1 cellular context compared by ENCODE assay signal in genomic region chr2:86105969-86106945, GRCh38.
TF ChIP-seq lines count a peak whose summit lies in the region.

TSS of gene PTCD3 (plus strand) at chr2:86106235. CDS start at chr2:86106248, 13 bp downstream.

TF ChIP-seq in K562, 482 proteins besides CTCF, POLR2A, EP300 and RAD21 (continued from another document and continues in another):
- TF ChIP-seq NBN (IDR thresholded peaks at IDR 0.05; ENCODE audit: low read depth) (0 out of 2 replicates have a peak, but pooled peaks have one; percentile 46), MGA (IDR thresholded peaks at IDR 0.05) (no peak; the same call in 1 of the 2 replicates), MCM2 (IDR thresholded peaks at IDR 0.05; ENCODE audit: low read depth) (no peak), TAF7 (tag; IDR thresholded peaks at IDR 0.05) (peak; percentile 97), KLF6 (CRISPR knock-in tag; IDR thresholded peaks at IDR 0.05; ENCODE audit: borderline replicate concordance) (no peak), TFE3 (CRISPR knock-in tag; IDR thresholded peaks at IDR 0.05) (no peak), ZNF518B (CRISPR knock-in tag; IDR thresholded peaks at IDR 0.05) (no peak), ZNF512 (tag; IDR thresholded peaks at IDR 0.05) (no peak), ZNF75A (CRISPR knock-in tag; IDR thresholded peaks at IDR 0.05) (no peak), SLC30A9 (CRISPR knock-in tag; IDR thresholded peaks at IDR 0.05) (no peak), MCM5 (IDR thresholded peaks at IDR 0.05; ENCODE audit: low read depth) (no peak), EHMT2 (IDR thresholded peaks at IDR 0.05) (no peak), AFF1 (IDR thresholded peaks at IDR 0.05; ENCODE audit: low read depth in 1 of 2, partially characterized antibody in 2 of 2) (peak in 1 of 2 experiments; percentile 66), CC2D1A (IDR thresholded peaks at IDR 0.05) (no peak), UBTF (IDR thresholded peaks at IDR 0.05; ENCODE audit: borderline replicate concordance in 1 of 2, low read depth in 2 of 2, low read length in 2 of 2) (no peak), STAT5B (CRISPR knock-in tag; IDR thresholded peaks at IDR 0.05) (no peak), ILK (tag; IDR thresholded peaks at IDR 0.05; ENCODE audit: borderline replicate concordance, low read depth) (no peak), ZNF224 (CRISPR knock-in tag; IDR thresholded peaks at IDR 0.05) (no peak), BRCA1 (IDR thresholded peaks at IDR 0.05) (no peak), BRCA1 (CRISPR knock-in tag; IDR thresholded peaks at IDR 0.05) (no peak), FOXJ3 (CRISPR knock-in tag; IDR thresholded peaks at IDR 0.05) (no peak), PCBP2 (IDR thresholded peaks at IDR 0.05; ENCODE audit: low read depth, low read length, poor library complexity, severe bottlenecking) (no peak), HES1 (IDR thresholded peaks at IDR 0.05; ENCODE audit: low read depth) (no peak), ZNF134 (CRISPR knock-in tag; conservative IDR thresholded peaks at IDR 0.05) (no peak), TOE1 (IDR thresholded peaks at IDR 0.05; ENCODE audit: borderline replicate concordance) (peak; percentile 97), TOE1 (CRISPR knock-in tag; IDR thresholded peaks at IDR 0.05; ENCODE audit: borderline replicate concordance, low read depth) (no peak), ZNF175 (CRISPR knock-in tag; IDR thresholded peaks at IDR 0.05; ENCODE audit: low read depth) (peak; percentile 65; the same call in 1 of the 2 replicates), HDAC2 (IDR thresholded peaks at IDR 0.05) (peak; percentile 49; the same call in 1 of the 2 replicates), CXXC5 (CRISPR knock-in tag; IDR thresholded peaks at IDR 0.05) (peak; percentile 88), ZNF121 (CRISPR knock-in tag; conservative IDR thresholded peaks at IDR 0.05) (no peak), MAX (CRISPR knock-in tag; IDR thresholded peaks at IDR 0.05) (peak; percentile 84)
